8 cellular contexts compared by ENCODE assay signal in the genomic region with DNA sequence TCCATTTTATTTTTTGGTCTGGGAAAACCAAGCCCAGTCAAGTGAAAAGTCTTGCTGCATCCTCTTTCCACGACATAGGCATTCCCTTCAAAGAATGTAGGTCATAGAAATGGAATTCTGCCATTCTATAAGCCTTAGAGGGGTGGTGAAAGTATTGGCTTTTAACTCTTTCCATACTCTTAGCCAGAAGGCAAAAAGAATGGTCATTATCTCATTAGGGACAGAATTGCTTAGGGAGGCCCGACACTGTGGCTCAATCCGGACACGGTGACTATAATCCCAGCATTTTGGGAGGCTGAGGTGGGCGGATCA. TPM values are rescaled to one million over a fixed set of nuclear protein-coding genes. Genes with fewer than 3 reads are reported as not detected.
DNase-seq lines count a peak whose midpoint lies in the region; ATAC-seq and TF ChIP-seq lines count a peak whose summit lies in the region.

No MANE protein-coding gene starts in this region.

- peak overlapping the region in 2 of 3 donors; percentile 44 to 61 for H3K4me3 ChIP-seq in liver (ENCODE audit: low read depth in 1 of 3, low read length in 3 of 3)
- peak overlapping the region in 1 of 3 donors; percentile 2 for H3K4me3 ChIP-seq in thyroid gland (replicated peaks in 1 of 3)

- no peaks in the 10 kb centered on the region for H3K27me3 Mint-ChIP-seq in activated CD8-positive, alpha-beta memory T cell treated with anti-CD3 and anti-CD28 coated beads, Interleukin-2, amount 10 ng/mL, durations not matched to agents 7 days and 5 days
- H3K27me3 Mint-ChIP-seq in activated naive CD8-positive, alpha-beta T cell treated with anti-CD3 and anti-CD28 coated beads for 36 hours = no peaks in the 10 kb centered on the region

- TF ChIP-seq RAD21 in liver (IDR thresholded peaks at IDR 0.05) = no peak

- no peak for TF ChIP-seq POLR2A in thyroid gland (IDR thresholded peaks at IDR 0.05)

- no peaks in the 10 kb centered on the region for H3K27me3 ChIP-seq in liver (ENCODE audit: control insufficient read depth in 4 of 4, insufficient read depth in 4 of 4, low read length in 3 of 4)
- no peaks in the 10 kb centered on the region for H3K27me3 ChIP-seq in thyroid gland

- H3K4me1 ChIP-seq in liver (ENCODE audit: control insufficient read depth in 4 of 4, insufficient read depth in 4 of 4, low read length in 3 of 4) (peaks cover 8 to 62% (median 49%) of the 10 kb centered on the region in 4 donors), thyroid gland (peaks cover 40 to 59% of the 10 kb centered on the region in 2 donors)

- H3K27ac Mint-ChIP-seq in activated CD8-positive, alpha-beta memory T cell treated with anti-CD3 and anti-CD28 coated beads, Interleukin-2, amount 10 ng/mL, durations not matched to agents 7 days and 5 days = no peak overlapping the region
- H3K27ac Mint-ChIP-seq in activated naive CD8-positive, alpha-beta T cell treated with anti-CD3 and anti-CD28 coated beads for 36 hours = peak overlapping the region; percentile 89

- WGBS in liver = 34% methylated on average over 5 of the region's 5 CpGs
- 40 to 50% methylated on average over 5 of the region's 5 CpGs for WGBS in thyroid gland, 2 donors

- H3K9ac ChIP-seq in liver (ENCODE audit: low read depth in 1 of 2, low read length in 2 of 2) = peak overlapping the region; percentile 33 to 64

- CTCF ChIA-PET in activated CD8-positive, alpha-beta memory T cell treated with anti-CD3 and anti-CD28 coated beads, Interleukin-2, amount 10 ng/mL, durations not matched to agents 7 days and 5 days (lab: Charles Lee) = interaction anchor here (0.8 to 8.0 kb wide), 31 partner anchors 10 to 232 kb away, joined by 3 to 164 read pairs (median 8); a partner anchor contains a TSS

- H3K9me3 ChIP-seq in liver (ENCODE audit: control insufficient read depth in 4 of 4, low read length in 3 of 4) (no peaks in the 10 kb centered on the region), thyroid gland (no peaks in the 10 kb centered on the region)

- H3K9me3 Mint-ChIP-seq in activated CD8-positive, alpha-beta memory T cell treated with anti-CD3 and anti-CD28 coated beads, Interleukin-2, amount 10 ng/mL, durations not matched to agents 7 days and 5 days (ENCODE audit: low read depth) = no peaks in the 10 kb centered on the region
- no peaks in the 10 kb centered on the region for H3K9me3 Mint-ChIP-seq in activated naive CD8-positive, alpha-beta T cell treated with anti-CD3 and anti-CD28 coated beads for 36 hours

- intact Hi-C loops in thyroid gland (cut with DNase I) = no loop called here

- H3K36me3 ChIP-seq in liver (ENCODE audit: control insufficient read depth in 4 of 4, insufficient read depth in 3 of 4, low read depth in 1 of 4, low read length in 3 of 4) (no peaks in the 10 kb centered on the region), thyroid gland (no peaks in the 10 kb centered on the region)

- no peak for DNase-seq in activated CD8-positive, alpha-beta memory T cell treated with anti-CD3 and anti-CD28 coated beads, Interleukin-2, amount 10 ng/mL, durations not matched to agents 7 days and 5 days
- no peak for DNase-seq in activated CD8-positive, alpha-beta memory T cell treated with anti-CD3 and anti-CD28 coated beads, Interleukin-2, amount 50 U/mL, for 48 hours
- DNase-seq in activated naive CD8-positive, alpha-beta T cell treated with anti-CD3 and anti-CD28 coated beads for 36 hours = no peak
- DNase-seq in thyroid gland = no peak
- DNase-seq in DMS79 treated with DMSO at 0.1 percent for 48 hours (lab: John Stamatoyannopoulos, UW) = no peak
- no peak for DNase-seq in ureter (ENCODE audit: low spot score)
- no peak for DNase-seq in nucleus accumbens (lab: John Stamatoyannopoulos, UW)

- no peaks in the 10 kb centered on the region for H3K36me3 Mint-ChIP-seq in activated CD8-positive, alpha-beta memory T cell treated with anti-CD3 and anti-CD28 coated beads, Interleukin-2, amount 10 ng/mL, durations not matched to agents 7 days and 5 days
- H3K36me3 Mint-ChIP-seq in activated naive CD8-positive, alpha-beta T cell treated with anti-CD3 and anti-CD28 coated beads for 36 hours = no peaks in the 10 kb centered on the region

- H3K4me1 Mint-ChIP-seq in activated CD8-positive, alpha-beta memory T cell treated with anti-CD3 and anti-CD28 coated beads, Interleukin-2, amount 10 ng/mL, durations not matched to agents 7 days and 5 days = peaks cover 41% of the 10 kb centered on the region
- peaks cover 45% of the 10 kb centered on the region for H3K4me1 Mint-ChIP-seq in activated naive CD8-positive, alpha-beta T cell treated with anti-CD3 and anti-CD28 coated beads for 36 hours

- H3K27ac ChIP-seq in liver (ENCODE audit: low read depth in 1 of 2, low read length in 2 of 2) (peak overlapping the region; percentile 86 to 99), thyroid gland (peak overlapping the region; percentile 75 to 94 (median 93))

- no peak for ATAC-seq in activated CD8-positive, alpha-beta memory T cell treated with anti-CD3 and anti-CD28 coated beads, Interleukin-2, amount 10 ng/mL, durations not matched to agents 7 days and 5 days

- H3K4me3 Mint-ChIP-seq in activated CD8-positive, alpha-beta memory T cell treated with anti-CD3 and anti-CD28 coated beads, Interleukin-2, amount 10 ng/mL, durations not matched to agents 7 days and 5 days = peak overlapping the region; percentile 81
- peak overlapping the region; percentile 79 for H3K4me3 Mint-ChIP-seq in activated naive CD8-positive, alpha-beta T cell treated with anti-CD3 and anti-CD28 coated beads for 36 hours

- TF ChIP-seq CTCF in liver (IDR thresholded peaks at IDR 0.05; ENCODE audit: low read depth, low read length, missing input control) = no peak
- TF ChIP-seq CTCF in thyroid gland (IDR thresholded peaks at IDR 0.05) = no peak

TF ChIP-seq in liver, 16 proteins besides CTCF, POLR2A, EP300 and RAD21 (continues in another document):
- TF ChIP-seq HNF4G (IDR thresholded peaks at IDR 0.05) = no peak
- TF ChIP-seq FOXA1 (IDR thresholded peaks at IDR 0.05) = no peak
- TF ChIP-seq, protein P1, sequence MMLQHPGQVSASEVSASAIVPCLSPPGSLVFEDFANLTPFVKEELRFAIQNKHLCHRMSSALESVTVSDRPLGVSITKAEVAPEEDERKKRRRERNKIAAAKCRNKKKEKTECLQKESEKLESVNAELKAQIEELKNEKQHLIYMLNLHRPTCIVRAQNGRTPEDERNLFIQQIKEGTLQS (IDR thresholded peaks at IDR 0.05) = no peak
- TF ChIP-seq JUND (IDR thresholded peaks at IDR 0.05) = no peak
- no peak for TF ChIP-seq RXRA (IDR thresholded peaks at IDR 0.05)
- no peak for TF ChIP-seq SP1 (IDR thresholded peaks at IDR 0.05)
- TF ChIP-seq EGR1 (IDR thresholded peaks at IDR 0.05; ENCODE audit: low read depth in 2 of 2) = no peak
- TF ChIP-seq HNF4A (conservative IDR thresholded peaks at IDR 0.05) = no peak
- TF ChIP-seq, protein P2, sequence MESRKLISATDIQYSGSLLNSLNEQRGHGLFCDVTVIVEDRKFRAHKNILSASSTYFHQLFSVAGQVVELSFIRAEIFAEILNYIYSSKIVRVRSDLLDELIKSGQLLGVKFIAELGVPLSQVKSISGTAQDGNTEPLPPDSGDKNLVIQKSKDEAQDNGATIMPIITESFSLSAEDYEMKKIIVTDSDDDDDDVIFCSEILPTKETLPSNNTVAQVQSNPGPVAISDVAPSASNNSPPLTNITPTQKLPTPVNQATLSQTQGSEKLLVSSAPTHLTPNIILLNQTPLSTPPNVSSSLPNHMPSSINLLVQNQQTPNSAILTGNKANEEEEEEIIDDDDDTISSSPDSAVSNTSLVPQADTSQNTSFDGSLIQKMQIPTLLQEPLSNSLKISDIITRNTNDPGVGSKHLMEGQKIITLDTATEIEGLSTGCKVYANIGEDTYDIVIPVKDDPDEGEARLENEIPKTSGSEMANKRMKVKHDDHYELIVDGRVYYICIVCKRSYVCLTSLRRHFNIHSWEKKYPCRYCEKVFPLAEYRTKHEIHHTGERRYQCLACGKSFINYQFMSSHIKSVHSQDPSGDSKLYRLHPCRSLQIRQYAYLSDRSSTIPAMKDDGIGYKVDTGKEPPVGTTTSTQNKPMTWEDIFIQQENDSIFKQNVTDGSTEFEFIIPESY (IDR thresholded peaks at IDR 0.05) = no peak

RNA-seq across cellular contexts. Expression of a gene that starts 7.9 kb away (rescaled TPM):
- total RNA-seq in activated CD8-positive, alpha-beta memory T cell treated with anti-CD3 and anti-CD28 coated beads, Interleukin-2, amount 10 ng/mL, durations not matched to agents 7 days and 5 days = 10 to 100 TPM; 91.4 to 94.7 TPM
- 10 to 100 TPM; 62.7 to 66.7 TPM for total RNA-seq in activated naive CD8-positive, alpha-beta T cell treated with anti-CD3 and anti-CD28 coated beads for 36 hours
- total RNA-seq in liver = 10 to 100 TPM; 24.0 to 43.7 TPM
- polyA plus RNA-seq in liver = 10 to 100 TPM in 1 of 2 donors, 1 to 10 TPM in 1; 7.9 to 23.1 TPM
- 100 to 1,000 TPM in 1 of 4 donors, 10 to 100 TPM in 3; 69.9 to 101 (median 80.4) TPM for total RNA-seq in thyroid gland
- 91.3 TPM for total RNA-seq in ureter

RNA-seq across cellular contexts. Expression of a gene that starts 13.5 kb away (rescaled TPM):
- 1 to 10 TPM; 3.3 to 4.8 TPM for total RNA-seq in activated CD8-positive, alpha-beta memory T cell treated with anti-CD3 and anti-CD28 coated beads, Interleukin-2, amount 10 ng/mL, durations not matched to agents 7 days and 5 days
- total RNA-seq in activated naive CD8-positive, alpha-beta T cell treated with anti-CD3 and anti-CD28 coated beads for 36 hours = 1 to 10 TPM; 4.8 to 5.8 TPM
- total RNA-seq in liver = 1 to 10 TPM in 1 of 2 donors, under 1 TPM in 1; 0.84 to 2.3 TPM
- polyA plus RNA-seq in liver = 10 to 100 TPM in 1 of 2 donors, 1 to 10 TPM in 1; 8.8 to 13.7 TPM
- 1 to 10 TPM; 3.4 to 9.9 (median 5.1) TPM for total RNA-seq in thyroid gland
- total RNA-seq in ureter = 26.0 TPM

RNA-seq across cellular contexts. Expression of a gene that starts 26.4 kb away (rescaled TPM):
- 10 to 100 TPM; 89.8 to 90.5 TPM for total RNA-seq in activated CD8-positive, alpha-beta memory T cell treated with anti-CD3 and anti-CD28 coated beads, Interleukin-2, amount 10 ng/mL, durations not matched to agents 7 days and 5 days
- total RNA-seq in activated naive CD8-positive, alpha-beta T cell treated with anti-CD3 and anti-CD28 coated beads for 36 hours = 10 to 100 TPM; 74.5 to 77.0 TPM
- total RNA-seq in liver = 10 to 100 TPM; 17.1 to 17.9 TPM
- 10 to 100 TPM; 11.4 to 12.9 TPM for polyA plus RNA-seq in liver
- 100 to 1,000 TPM in 1 of 4 donors, 10 to 100 TPM in 3; 88.2 to 103 (median 95.5) TPM for total RNA-seq in thyroid gland
- 121 TPM for total RNA-seq in ureter

RNA-seq across cellular contexts. Expression of a gene that starts 51.2 kb away (rescaled TPM):
- total RNA-seq in activated CD8-positive, alpha-beta memory T cell treated with anti-CD3 and anti-CD28 coated beads, Interleukin-2, amount 10 ng/mL, durations not matched to agents 7 days and 5 days = 1 to 10 TPM; 5.9 to 8.3 TPM
- 10 to 100 TPM; 11.4 to 12.1 TPM for total RNA-seq in activated naive CD8-positive, alpha-beta T cell treated with anti-CD3 and anti-CD28 coated beads for 36 hours
- total RNA-seq in liver (10 to 100 TPM in 1 of 2 donors, 1 to 10 TPM in 1; 8.5 to 10.3 TPM), thyroid gland (10 to 100 TPM; 34.0 to 52.9 (median 44.8) TPM), ureter (54.7 TPM)
- polyA plus RNA-seq in liver = 1 to 10 TPM; 3.2 to 6.3 TPM

RNA-seq across cellular contexts. Expression of a gene that starts 59.7 kb away (rescaled TPM):
- 100 to 1,000 TPM in 1 of 2 experiments, 10 to 100 TPM in 1; 98.0 to 107 TPM for total RNA-seq in activated CD8-positive, alpha-beta memory T cell treated with anti-CD3 and anti-CD28 coated beads, Interleukin-2, amount 10 ng/mL, durations not matched to agents 7 days and 5 days
- 100 to 1,000 TPM; 103 to 107 TPM for total RNA-seq in activated naive CD8-positive, alpha-beta T cell treated with anti-CD3 and anti-CD28 coated beads for 36 hours
- total RNA-seq in liver = 10 to 100 TPM; 31.0 to 37.1 TPM
- 10 to 100 TPM; 19.2 to 27.2 TPM for polyA plus RNA-seq in liver
- 10 to 100 TPM; 37.1 to 68.4 (median 56.6) TPM for total RNA-seq in thyroid gland
- total RNA-seq in ureter = 87.9 TPM
